7 cellular contexts compared by ENCODE assay signal in the genomic region with DNA sequence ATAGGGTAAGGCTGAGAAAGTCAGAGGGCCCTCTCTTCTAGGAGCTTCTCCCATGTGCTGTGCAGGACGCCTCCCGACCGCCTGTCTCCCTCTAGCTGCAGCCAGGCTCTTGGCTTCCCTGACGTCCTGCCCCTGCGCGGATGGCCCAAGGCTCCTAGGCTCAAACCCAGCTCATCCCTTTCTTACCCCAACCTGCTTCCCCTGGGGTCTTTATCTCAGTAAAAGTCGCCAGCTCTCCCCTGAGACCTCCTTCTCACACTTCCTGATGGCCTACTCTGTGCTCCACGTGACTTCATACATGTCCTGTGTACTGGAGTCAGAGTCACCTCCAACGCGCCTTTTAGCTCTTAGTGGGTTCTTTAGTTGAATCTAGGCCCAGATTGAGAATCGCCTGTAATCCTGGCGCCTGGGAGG. TPM values are rescaled to one million over a fixed set of nuclear protein-coding genes. Genes with fewer than 3 reads are reported as not detected.
A peak's percentile ranks its signal among the peaks of the same experiment; 100 is the strongest.
DNase-seq lines count a peak whose midpoint lies in the region; ATAC-seq and TF ChIP-seq lines count a peak whose summit lies in the region.

No MANE protein-coding gene starts in this region.

- H3K27me3 ChIP-seq in OCI-LY3 (ENCODE audit: low read depth, low read length) (no peaks in the 10 kb centered on the region), thyroid gland (no peaks in the 10 kb centered on the region)

- H3K36me3 Mint-ChIP-seq in activated T-cell treated with anti-CD3 and anti-CD28 coated beads, Interleukin-2, amount 50 U/mL, for 72 hours (ENCODE audit: insufficient read depth in 2 of 2): peaks cover 6 to 19% of the 10 kb centered on the region in 2 donors
- H3K36me3 Mint-ChIP-seq in neural crest cell (ENCODE audit: low read depth): peaks cover 2% of the 10 kb centered on the region

- peak overlapping the region; percentile 95 to 99 for H3K4me3 Mint-ChIP-seq in activated T-cell treated with anti-CD3 and anti-CD28 coated beads, Interleukin-2, amount 50 U/mL, for 72 hours
- peak overlapping the region; percentile 87 for H3K4me3 Mint-ChIP-seq in neural crest cell

- ATAC-seq in HG03432 (IDR thresholded peaks at IDR 0.05; ENCODE audit: unreplicated experiment): peak; percentile 35
- ATAC-seq in activated T-cell treated with anti-CD3 and anti-CD28 coated beads, Interleukin-2, amount 50 U/mL, for 72 hours (replicated peaks in 1 of 2): peak; percentile 74 to 78

- H3K4me1 Mint-ChIP-seq in activated T-cell treated with anti-CD3 and anti-CD28 coated beads, Interleukin-2, amount 50 U/mL, for 72 hours (ENCODE audit: low read depth): peaks cover 49% of the 10 kb centered on the region
- H3K4me1 Mint-ChIP-seq in neural crest cell: peaks cover 23% of the 10 kb centered on the region

- H3K4me1 ChIP-seq in OCI-LY3 (ENCODE audit: low read length): peaks cover 16% of the 10 kb centered on the region
- peaks cover 16 to 17% of the 10 kb centered on the region in 2 donors for H3K4me1 ChIP-seq in thyroid gland

- H3K9me3 ChIP-seq in OCI-LY3 (ENCODE audit: insufficient read depth, low read length): no peaks in the 10 kb centered on the region
- no peaks in the 10 kb centered on the region for H3K9me3 ChIP-seq in thyroid gland

- no peaks in the 10 kb centered on the region for H3K27me3 Mint-ChIP-seq in activated T-cell treated with anti-CD3 and anti-CD28 coated beads, Interleukin-2, amount 50 U/mL, for 72 hours (ENCODE audit: low read depth)
- H3K27me3 Mint-ChIP-seq in neural crest cell (ENCODE audit: low read depth): no peaks in the 10 kb centered on the region

- H3K9ac ChIP-seq in OCI-LY3 (ENCODE audit: low read length): peak overlapping the region; percentile 96

- TF ChIP-seq CTCF in GM12873 (IDR thresholded peaks at IDR 0.05; ENCODE audit: insufficient read depth, low read depth, low read length, missing control alignments): peak; percentile 71
- peak; percentile 55 for TF ChIP-seq CTCF in OCI-LY3 (IDR thresholded peaks at IDR 0.05; ENCODE audit: low read depth, low read length)
- TF ChIP-seq CTCF in fibroblast of pulmonary artery (IDR thresholded peaks at IDR 0.05; ENCODE audit: low read length, missing control alignments): peak; percentile 73
- peak; percentile 58 for TF ChIP-seq CTCF in neural crest cell (conservative IDR thresholded peaks at IDR 0.05)
- TF ChIP-seq CTCF in thyroid gland (IDR thresholded peaks at IDR 0.05): peak in 5 of 6 experiments; percentile 27 to 71 (median 52)

- TF ChIP-seq POLR2A in thyroid gland (IDR thresholded peaks at IDR 0.05): no peak

- peak overlapping the region; percentile 92 for H3K4me3 ChIP-seq in OCI-LY3 (ENCODE audit: low read length)
- peak overlapping the region; percentile 73 for H3K4me3 ChIP-seq in fibroblast of pulmonary artery (replicated peaks; ENCODE audit: low read depth, low read length)
- peak overlapping the region in 2 of 3 donors; percentile 59 to 73 for H3K4me3 ChIP-seq in thyroid gland (replicated peaks in 1 of 3)

- DNase-seq in activated T-cell treated with anti-CD3 and anti-CD28 coated beads, Interleukin-2, amount 50 U/mL, for 72 hours: peak; percentile 75 to 77
- DNase-seq in fibroblast of pulmonary artery (ENCODE audit: low read depth) (peak; percentile 72), neural crest cell (ENCODE audit: low read depth, low spot score) (peak; percentile 36), thyroid gland (peak; percentile 75 to 78)

- WGBS in thyroid gland, 2 donors: 28 to 30% methylated on average over 12 of the region's 12 CpGs

- no peak overlapping the region; the same call in 1 of the 2 replicates for H2AFZ ChIP-seq in OCI-LY3 (ENCODE audit: low read depth, low read length)

- peak overlapping the region; percentile 76 for H3K27ac ChIP-seq in OCI-LY3 (ENCODE audit: low read length)
- H3K27ac ChIP-seq in thyroid gland: peak overlapping the region; percentile 36 to 92 (median 82)

- intact Hi-C loops in thyroid gland (cut with DNase I): loop anchor here (5.0 to 10.0 kb wide), 2 partner anchors 37 to 99 kb away; a partner anchor contains a TSS

- peaks cover 27% of the 10 kb centered on the region for H3K79me2 ChIP-seq in OCI-LY3 (ENCODE audit: low read length)

- peak overlapping the region; percentile 94 for H3K4me2 ChIP-seq in OCI-LY3 (ENCODE audit: low read length)

- H4K20me1 ChIP-seq in OCI-LY3 (ENCODE audit: insufficient read depth, low read length): no peaks in the 10 kb centered on the region

- H3K36me3 ChIP-seq in OCI-LY3 (replicated peaks; ENCODE audit: low read depth, low read length): peaks cover 4% of the 10 kb centered on the region
- peaks cover 8 to 17% of the 10 kb centered on the region in 2 donors for H3K36me3 ChIP-seq in thyroid gland

- peak overlapping the region; percentile 98 for H3K27ac Mint-ChIP-seq in activated T-cell treated with anti-CD3 and anti-CD28 coated beads, Interleukin-2, amount 50 U/mL, for 72 hours
- H3K27ac Mint-ChIP-seq in neural crest cell (ENCODE audit: unreplicated experiment): no peak overlapping the region

- no peaks in the 10 kb centered on the region for H3K9me3 Mint-ChIP-seq in activated T-cell treated with anti-CD3 and anti-CD28 coated beads, Interleukin-2, amount 50 U/mL, for 72 hours
- H3K9me3 Mint-ChIP-seq in neural crest cell: no peaks in the 10 kb centered on the region

RNA-seq across cellular contexts. Expression of a gene that starts 1.1 kb away (rescaled TPM):
- 1 to 10 TPM; 8.3 to 9.2 TPM for total RNA-seq in activated T-cell treated with anti-CD3 and anti-CD28 coated beads, Interleukin-2, amount 50 U/mL, for 72 hours
- total RNA-seq in neural crest cell (10.5 and 11.3 TPM in 2 replicates), thyroid gland (10 to 100 TPM; 13.6 to 30.7 (median 21.8) TPM)

RNA-seq across cellular contexts. Expression of a gene that starts 9.4 kb away (rescaled TPM):
- total RNA-seq in activated T-cell treated with anti-CD3 and anti-CD28 coated beads, Interleukin-2, amount 50 U/mL, for 72 hours: 10 to 100 TPM; 21.0 to 22.5 TPM
- total RNA-seq in neural crest cell (64.0 and 68.5 TPM in 2 replicates), thyroid gland (10 to 100 TPM; 27.4 to 44.9 (median 32.3) TPM)

RNA-seq across cellular contexts. Expression of a gene that starts 22.4 kb away (rescaled TPM):
- 10 to 100 TPM; 10.7 to 12.7 TPM for total RNA-seq in activated T-cell treated with anti-CD3 and anti-CD28 coated beads, Interleukin-2, amount 50 U/mL, for 72 hours
- total RNA-seq in neural crest cell: 20.7 and 22.3 TPM in 2 replicates
- 10 to 100 TPM in 3 of 4 donors, 1 to 10 TPM in 1; 9.3 to 15.4 (median 11.8) TPM for total RNA-seq in thyroid gland

RNA-seq across cellular contexts. Expression of a gene that starts 35.7 kb away (rescaled TPM):
- 10 to 100 TPM; 14.5 TPM for total RNA-seq in activated T-cell treated with anti-CD3 and anti-CD28 coated beads, Interleukin-2, amount 50 U/mL, for 72 hours
- total RNA-seq in neural crest cell (13.4 and 14.3 TPM in 2 replicates), thyroid gland (10 to 100 TPM; 10.6 to 26.1 (median 16.5) TPM)

RNA-seq across cellular contexts. Expression of a gene that starts 49.7 kb away (rescaled TPM):
- total RNA-seq in activated T-cell treated with anti-CD3 and anti-CD28 coated beads, Interleukin-2, amount 50 U/mL, for 72 hours: 10 to 100 TPM; 10.9 to 12.6 TPM
- total RNA-seq in neural crest cell (37.6 and 38.3 TPM in 2 replicates), thyroid gland (10 to 100 TPM; 10.3 to 16.9 (median 12.4) TPM)

Comparison
In these comparisons a context has a peak if more than half of its experiments do, and no peak if none do; other contexts are left out.
1. Peak in every context shown above with its lines: DNase-seq, ATAC-seq, H3K4me3 ChIP-seq and H3K27ac ChIP-seq.